8 cellular contexts compared by ENCODE assay signal in genomic region chr3:138834359-138835176, GRCh38. TPM values are rescaled to one million over a fixed set of nuclear protein-coding genes. Genes with fewer than 3 reads are reported as not detected.
DNase-seq lines count a peak whose midpoint lies in the region; ATAC-seq and TF ChIP-seq lines count a peak whose summit lies in the region.

Gene PIK3CB, minus strand, starts transcription at chr3:138834928. Its CDS starts 75,585 bp downstream, at chr3:138759343.

- H3K4me3 ChIP-seq in cardiac muscle cell = peak within 1 kb of the TSS; percentile 93
- H3K4me3 ChIP-seq in upper lobe of left lung = peak within 1 kb of the TSS; percentile 29 to 92 (median 88)

- intact Hi-C loops in posterior vena cava (cut with DNase I) = no loop called here

- no peaks in the 10 kb centered on the region for H3K9me3 ChIP-seq in cardiac muscle cell (ENCODE audit: low read depth)
- H3K9me3 ChIP-seq in upper lobe of left lung = no peaks in the 10 kb centered on the region

- WGBS in upper lobe of left lung, 2 donors = 0% methylated on average over 4 to 23 of the region's 100 CpGs

- ATAC-seq in HG02571 (IDR thresholded peaks at IDR 0.05; ENCODE audit: unreplicated experiment) (peak; percentile 96), upper lobe of left lung (ENCODE audit: low FRiP score in 2 of 2) (peak; percentile 97 to 99)

- peak within 1 kb of the TSS; percentile 94 for H3K27ac ChIP-seq in cardiac muscle cell
- H3K27ac ChIP-seq in upper lobe of left lung = peak within 1 kb of the TSS; percentile 92 to 97 (median 94)

- peak; percentile 30 for TF ChIP-seq CTCF in cardiac muscle cell (IDR thresholded peaks at IDR 0.05; ENCODE audit: low read depth, low read length)
- peak in 5 of 6 experiments; percentile 9 to 58 (median 41) for TF ChIP-seq CTCF in upper lobe of left lung (IDR thresholded peaks at IDR 0.05)

- H3K27me3 ChIP-seq in cardiac muscle cell (no peaks in the 10 kb centered on the region), upper lobe of left lung (no peaks in the 10 kb centered on the region)

- no peak for TF ChIP-seq EP300 in upper lobe of left lung (IDR thresholded peaks at IDR 0.05)

- peaks cover 7% of the 10 kb centered on the region for H3K4me1 ChIP-seq in cardiac muscle cell (ENCODE audit: low read depth)
- H3K4me1 ChIP-seq in upper lobe of left lung = peaks cover 13 to 25% (median 15%) of the 10 kb centered on the region in 4 donors

- peak; percentile 83 for TF ChIP-seq POLR2A in GM10847 (IDR thresholded peaks at IDR 0.05; ENCODE audit: extremely low read depth, insufficient read length)
- TF ChIP-seq POLR2A in upper lobe of left lung (IDR thresholded peaks at IDR 0.05) = peak in 2 of 4 donors; percentile 61 to 92

- H3K36me3 ChIP-seq in cardiac muscle cell (no peaks in the 10 kb centered on the region), upper lobe of left lung (no peaks in the 10 kb centered on the region)

- DNase-seq in NCI-H1092 treated with DMSO at 0.1 percent for 48 hours (lab: John Stamatoyannopoulos, UW) = peak; percentile 88
- DNase-seq in SW 1271 (lab: John Stamatoyannopoulos, UW) = peak; percentile 63 to 78
- peak; percentile 76 for DNase-seq in activated naive CD8-positive, alpha-beta T cell treated with anti-CD3 and anti-CD28 coated beads, Interleukin-2, amount 50 U/mL, for 16 hours (ENCODE audit: low read depth, low spot score)
- DNase-seq in cardiac muscle cell (ENCODE audit: low read depth in 1 of 2, low spot score in 1 of 2) = peak; percentile 91 to 95
- DNase-seq in posterior vena cava (ENCODE audit: low spot score) = peak; percentile 97
- DNase-seq in upper lobe of left lung = peak; percentile 90 to 99

RNA-seq across cellular contexts. Expression of gene PIK3CB, which starts in this region (rescaled TPM):
- total RNA-seq in cardiac muscle cell (6.5 and 8.1 TPM in 2 replicates), posterior vena cava (10 to 100 TPM; 15.4 to 21.1 TPM), upper lobe of left lung (10 to 100 TPM; 26.1 to 77.2 (median 40.6) TPM)
- 12.4 and 12.6 TPM in 2 replicates for polyA plus RNA-seq in cardiac muscle cell

Comparison
In these comparisons a context has a peak if more than half of its experiments do, and no peak if none do; other contexts are left out.
1. Peak in every context shown above with its lines: DNase-seq, ATAC-seq, H3K4me3 ChIP-seq and H3K27ac ChIP-seq.